9 cellular contexts compared by ENCODE assay signal in genomic region chr3:156685198-156685597, GRCh38. TPM values are rescaled to one million over a fixed set of nuclear protein-coding genes. Genes with fewer than 3 reads are reported as not detected.
A peak's percentile ranks its signal among the peaks of the same experiment; 100 is the strongest.
DNase-seq lines count a peak whose midpoint lies in the region; ATAC-seq and TF ChIP-seq lines count a peak whose summit lies in the region.
"Had no signal": no experiment of that assay in that cellular context is flagged by ENCODE, and none has a peak within 500 bp of the region (broad histone marks: within the 10 kb centered on the region; RNA-seq: fewer than 3 reads in every experiment).

No MANE protein-coding gene starts in this region.

- no peaks in the 10 kb centered on the region for H3K27me3 ChIP-seq in brain microvascular endothelial cell (replicated peaks)
- H3K27me3 ChIP-seq: BLaER1 had no signal

- in situ Hi-C loops in brain microvascular endothelial cell (cut with HindIII; ENCODE audit: low pct_ligation_motif_present, low sequenced_read_pairs): loop anchor here (25.0 kb wide), 1 partner anchor 402 kb away; no protein-coding TSS in a partner anchor

- peaks cover 16% of the 10 kb centered on the region for H3K36me3 ChIP-seq in brain microvascular endothelial cell (replicated peaks)

- TF ChIP-seq CTCF in brain microvascular endothelial cell (IDR thresholded peaks at IDR 0.05; ENCODE audit: low read depth, low read length, missing control alignments) (no peak), omental fat pad (IDR thresholded peaks at IDR 0.05) (no peak)

- ATAC-seq in HG03354 (IDR thresholded peaks at IDR 0.05; ENCODE audit: poor library complexity, severe bottlenecking, unreplicated experiment) (peak; percentile 25), omental fat pad (ENCODE audit: low FRiP score) (peak; percentile 38), GM18498 (IDR thresholded peaks at IDR 0.05; ENCODE audit: unreplicated experiment) (no peak), HG02623 (IDR thresholded peaks at IDR 0.05; ENCODE audit: unreplicated experiment) (no peak)

- peak; percentile 18 for DNase-seq in NOMO-1 treated with DMSO at 0.1 percent for 48 hours (lab: John Stamatoyannopoulos, UW; ENCODE audit: unreplicated experiment)
- no peak for DNase-seq in NOMO-1 treated with dmso at 0.1 percent for 144 hours (lab: John Stamatoyannopoulos, UW; ENCODE audit: unreplicated experiment)
- DNase-seq in brain microvascular endothelial cell: no peak
- DNase-seq in omental fat pad (ENCODE audit: low spot score): no peak
- DNase-seq in medulla oblongata (ENCODE audit: extremely low spot score): no peak

- peak overlapping the region; percentile 6 for H3K27ac ChIP-seq in brain microvascular endothelial cell
- H3K27ac ChIP-seq: BLaER1 had no signal

- H3K4me3 ChIP-seq in brain microvascular endothelial cell (ENCODE audit: low read depth, low read length): no peak overlapping the region
- H3K4me3 ChIP-seq: BLaER1 had no signal

RNA-seq across cellular contexts. Expression of gene TIPARP, which starts 10.8 kb away (rescaled TPM):
- total RNA-seq in omental fat pad: 100 to 1,000 TPM in 2 of 4 donors, 10 to 100 TPM in 2; 27.7 to 287 (median 98.7) TPM

Comparison
In these comparisons a context has a peak if more than half of its experiments do, and no peak if none do; other contexts are left out.
1. ATAC-seq: peak in HG03354 (single experiment) and omental fat pad (single experiment); none in GM18498 (single experiment) and HG02623 (single experiment).